Comparison of ENCODE assay signal across 18 cellular contexts in the genomic region with DNA sequence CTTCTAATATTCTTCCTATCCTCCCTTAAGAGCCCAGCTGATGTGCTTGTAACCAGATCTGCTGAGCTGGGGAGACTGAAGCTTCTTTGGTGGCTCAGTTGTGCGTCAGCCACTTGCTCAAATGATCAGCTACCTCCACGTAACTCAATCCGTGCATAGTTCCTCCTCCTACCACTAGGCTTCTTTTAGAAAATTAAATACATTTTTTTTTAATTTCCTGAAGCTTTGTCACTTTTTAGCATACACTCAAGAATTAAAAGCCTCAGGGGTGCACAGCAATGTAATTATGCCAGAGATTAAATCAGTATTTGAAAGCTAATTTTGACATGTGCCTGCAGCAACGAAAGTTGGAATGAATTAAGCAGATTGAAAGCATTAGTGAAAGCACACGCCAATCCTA. TPM values are rescaled to one million over a fixed set of nuclear protein-coding genes. Genes with fewer than 3 reads are reported as not detected.
DNase-seq lines count a peak whose midpoint lies in the region; TF ChIP-seq lines count a peak whose summit lies in the region.
"Had no signal": no experiment of that assay in that cellular context is flagged by ENCODE, and none has a peak within 500 bp of the region (broad histone marks: within the 10 kb centered on the region; RNA-seq: fewer than 3 reads in every experiment).

No MANE protein-coding gene starts in this region.

- no peak overlapping the region for H3K27ac Mint-ChIP-seq in endodermal cell
- no peak overlapping the region for H3K27ac Mint-ChIP-seq in CD14-positive monocyte

- H3K4me3 Mint-ChIP-seq in endodermal cell (no peak overlapping the region), CD14-positive monocyte (no peak overlapping the region)

- no peaks in the 10 kb centered on the region for H4K20me1 ChIP-seq in neural cell (ENCODE audit: insufficient read depth)

- no peaks in the 10 kb centered on the region for H3K36me3 Mint-ChIP-seq in endodermal cell (ENCODE audit: low read depth)
- no peaks in the 10 kb centered on the region for H3K36me3 Mint-ChIP-seq in CD14-positive monocyte

- no peak overlapping the region for H2AFZ ChIP-seq in neural cell (ENCODE audit: low read depth, low read length)

- H3K36me3 ChIP-seq in endodermal cell (ENCODE audit: control insufficient read depth, insufficient read depth, low read length) (no peaks in the 10 kb centered on the region), neural cell (ENCODE audit: insufficient read depth, low read length) (no peaks in the 10 kb centered on the region)
- H3K36me3 ChIP-seq: upper lobe of right lung had no signal

- H3K27me3 ChIP-seq in endodermal cell (ENCODE audit: control insufficient read depth, insufficient read depth, low read length, poor library complexity, severe bottlenecking) (no peaks in the 10 kb centered on the region), neural cell (ENCODE audit: insufficient read depth, low read depth, low read length) (no peaks in the 10 kb centered on the region)
- H3K27me3 ChIP-seq: upper lobe of right lung had no signal

- peak; percentile 46 for TF ChIP-seq CTCF in endodermal cell (conservative IDR thresholded peaks at IDR 0.05)
- peak; percentile 34 for TF ChIP-seq CTCF in neural cell (IDR thresholded peaks at IDR 0.05; ENCODE audit: poor library complexity, severe bottlenecking)
- TF ChIP-seq CTCF in CD14-positive monocyte (IDR thresholded peaks at IDR 0.05) = no peak

- no peaks in the 10 kb centered on the region for H3F3A ChIP-seq in neural cell (ENCODE audit: insufficient read depth, low read length, poor library complexity, severe bottlenecking)

- intact Hi-C loops in CD14-positive monocyte (cut with micrococcal nuclease) = no loop called here

- TF ChIP-seq EP300 in neural cell (conservative IDR thresholded peaks at IDR 0.05; ENCODE audit: poor library complexity, severe bottlenecking) = no peak

- H3K9ac ChIP-seq in endodermal cell (ENCODE audit: extremely low read depth, low read length, poor library complexity, severe bottlenecking) (no peak overlapping the region), neural cell (ENCODE audit: low read length) (no peak overlapping the region)

- no peaks in the 10 kb centered on the region for H3K79me2 ChIP-seq in neural cell (replicated peaks; ENCODE audit: insufficient read depth, low read length)

- no peak overlapping the region for H3K4me2 ChIP-seq in neural cell (ENCODE audit: low read length)

- no peaks in the 10 kb centered on the region for H3K9me3 ChIP-seq in endodermal cell (ENCODE audit: control insufficient read depth, low read length)
- no peaks in the 10 kb centered on the region for H3K9me3 ChIP-seq in neural cell (ENCODE audit: low read length)
- H3K9me3 ChIP-seq: upper lobe of right lung had no signal

- H3K27ac ChIP-seq in endodermal cell (ENCODE audit: low read depth, low read length) (no peak overlapping the region), neural cell (ENCODE audit: low read length) (no peak overlapping the region)
- H3K27ac ChIP-seq: upper lobe of right lung had no signal

- H3K9me2 ChIP-seq in neural cell (ENCODE audit: insufficient read depth, low read length) = no peaks in the 10 kb centered on the region

- DNase-seq in ELR (ENCODE audit: low read depth) (peak; percentile 46), NCI-H82 treated with DMSO at 0.1 percent for 48 hours (lab: John Stamatoyannopoulos, UW; ENCODE audit: unreplicated experiment) (peak; percentile 3), endodermal cell (no peak), erythroblast (lab: John Stamatoyannopoulos, UW) (no peak), SW480 (ENCODE audit: low spot score) (no peak), hepatic stellate cell (ENCODE audit: low spot score) (no peak), CD14-positive monocyte (ENCODE audit: low spot score) (no peak)
- DNase-seq: activated CD8-positive, alpha-beta memory T cell treated with anti-CD3 and anti-CD28 coated beads for 24 hours; activated gamma-delta T cell; islet precursor cell; KG1; NCI-H1694; NCI-H69; stimulated activated CD4-positive, alpha-beta T cell treated with anti-CD3 and anti-CD28 coated beads, Interleukin-2, amount 100 ng/mL, for 24 hours; upper lobe of right lung had no signal

- H3K4me1 Mint-ChIP-seq in endodermal cell (no peaks in the 10 kb centered on the region), CD14-positive monocyte (no peaks in the 10 kb centered on the region)

- WGBS in endodermal cell (ENCODE audit: insufficient coverage in 1 of 2, insufficient read length in 1 of 2), 2 experiments = 83 to 95% methylated on average over 4 to 5 of the region's 5 CpGs

- H3K27me3 Mint-ChIP-seq in endodermal cell (ENCODE audit: insufficient read depth) (peaks cover 17% of the 10 kb centered on the region), CD14-positive monocyte (ENCODE audit: low read depth in 3 of 3) (peaks cover 11 to 29% (median 21%) of the 10 kb centered on the region in 3 donors)

- H3K4me1 ChIP-seq in endodermal cell (ENCODE audit: control insufficient read depth, insufficient read depth, low read length) = no peaks in the 10 kb centered on the region

- peaks cover 9% of the 10 kb centered on the region for H3K9me3 Mint-ChIP-seq in endodermal cell
- H3K9me3 Mint-ChIP-seq in CD14-positive monocyte = peaks cover 0 to 3% (median 0%) of the 10 kb centered on the region in 7 donors

- H3K4me3 ChIP-seq in endodermal cell (ENCODE audit: low read length) (no peak overlapping the region), neural cell (ENCODE audit: low read length) (no peak overlapping the region)
- H3K4me3 ChIP-seq: upper lobe of right lung had no signal

- TF ChIP-seq POLR2A in erythroblast (IDR thresholded peaks at IDR 0.05; ENCODE audit: low read length) = no peak

- TF ChIP-seq RAD21 in neural cell (conservative IDR thresholded peaks at IDR 0.05) = no peak

TF ChIP-seq in neural cell, 6 proteins besides CTCF, POLR2A, EP300 and RAD21:
- no peak for TF ChIP-seq MXI1 (conservative IDR thresholded peaks at IDR 0.05; ENCODE audit: poor library complexity, severe bottlenecking)
- no peak for TF ChIP-seq SMC3 (conservative IDR thresholded peaks at IDR 0.05; ENCODE audit: poor library complexity)
- TF ChIP-seq REST (IDR thresholded peaks at IDR 0.05; ENCODE audit: borderline replicate concordance) = no peak
- TF ChIP-seq TAF1 (IDR thresholded peaks at IDR 0.05; ENCODE audit: low read depth) = no peak
- TF ChIP-seq EZH2 (IDR thresholded peaks at IDR 0.05; ENCODE audit: borderline replicate concordance, insufficient read depth, low read length, poor library complexity, severe bottlenecking) = no peak
- TF ChIP-seq POLR2AphosphoS5 (IDR thresholded peaks at IDR 0.05) = no peak

RNA-seq across cellular contexts. Expression of gene PRLHR, which starts 20.4 kb away (rescaled TPM):
- not detected for total RNA-seq in endodermal cell
- polyA plus RNA-seq in endodermal cell (2013, experiment 1 of 2) = not detected
- 0.04 TPM for polyA plus RNA-seq in endodermal cell (2013, experiment 2 of 2)
- polyA plus RNA-seq in neural cell = 0.20 TPM in 1 of 2 replicates, not detected in the other
- polyA minus RNA-seq in neural cell = 0.49 TPM in 1 of 2 replicates, not detected in the other
- polyA plus RNA-seq in CD14-positive monocyte = not detected
- total RNA-seq: astrocyte, renal cortical epithelial cell, upper lobe of right lung had no signal

Comparison
In these comparisons a context has a peak if more than half of its experiments do, and no peak if none do; other contexts are left out.
1. DNase-seq: peak in ELR (single experiment) and NCI-H82 treated with DMSO at 0.1 percent for 48 hours (single experiment); none in endodermal cell (single experiment), erythroblast (0 of 2), SW480 (single experiment), hepatic stellate cell (single experiment) and CD14-positive monocyte (single experiment).